Comparison of ENCODE assay signal across 17 cellular contexts in the genomic region with DNA sequence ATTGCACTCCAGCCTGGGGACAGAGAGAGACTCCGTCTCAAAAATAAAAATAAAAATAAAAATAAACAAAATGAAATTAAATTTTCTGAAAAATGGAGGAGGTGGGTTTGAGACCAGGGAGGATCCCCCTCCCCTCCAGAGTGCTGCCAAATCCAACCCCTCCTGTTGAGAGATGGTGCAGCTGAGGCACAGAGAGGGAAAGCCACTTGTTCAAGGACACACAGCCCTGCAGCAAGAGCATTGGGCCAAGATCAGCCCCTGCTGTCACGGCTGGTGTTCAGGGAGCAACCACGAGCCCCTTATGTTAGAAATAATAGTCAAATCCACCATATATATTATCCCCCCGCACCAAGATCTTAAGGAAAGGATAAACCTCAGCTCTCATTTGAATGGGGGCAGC. TPM values are rescaled to one million over a fixed set of nuclear protein-coding genes. Genes with fewer than 3 reads are reported as not detected.
DNase-seq lines count a peak whose midpoint lies in the region; ATAC-seq and TF ChIP-seq lines count a peak whose summit lies in the region.
"Had no signal": no experiment of that assay in that cellular context is flagged by ENCODE, and none has a peak within 500 bp of the region (broad histone marks: within the 10 kb centered on the region; RNA-seq: fewer than 3 reads in every experiment).

No MANE protein-coding gene starts in this region.

- H3K9ac ChIP-seq in skeletal muscle tissue (ENCODE audit: low read depth in 1 of 3, low read length in 3 of 3), result peak overlapping the region in 2 of 3 donors; percentile 4 to 12

- ATAC-seq in heart right ventricle (no peak), Right ventricle myocardium inferior (no peak), right cardiac atrium (no peak)

- H3K27ac ChIP-seq in heart right ventricle (peak overlapping the region in 6 of 10 donors; percentile 20 to 96 (median 92)), right cardiac atrium (ENCODE audit: low read length) (peak overlapping the region; percentile 78), skeletal muscle tissue (ENCODE audit: low read depth, low read length) (peak overlapping the region; percentile 98)
- H3K27ac ChIP-seq: 22Rv1 had no signal

- H3K4me1 ChIP-seq in heart right ventricle (peaks cover 8 to 54% (median 28%) of the 10 kb centered on the region in 9 donors), right cardiac atrium (ENCODE audit: control insufficient read depth, insufficient read depth, low read length) (peaks cover 6% of the 10 kb centered on the region), skeletal muscle tissue (ENCODE audit: control insufficient read depth in 3 of 3, insufficient read depth in 3 of 3, low read length in 3 of 3) (peaks cover 55 to 63% (median 57%) of the 10 kb centered on the region in 3 donors)

- no peaks in the 10 kb centered on the region for H3K9me3 Mint-ChIP-seq in T-helper 1 cell treated with Interleukin-12 subunit alpha and Interleukin-12 subunit beta and Interleukin-4 antibody, amounts not matched to agents 30 μg/mL and 1 μg/mL, for 36 hours

- H3K36me3 Mint-ChIP-seq in T-helper 1 cell treated with Interleukin-12 subunit alpha and Interleukin-12 subunit beta and Interleukin-4 antibody, amounts not matched to agents 30 μg/mL and 1 μg/mL, for 36 hours (ENCODE audit: low read depth), result peaks cover 29% of the 10 kb centered on the region

- intact Hi-C loops in heart right ventricle (cut with DNase I), result no loop called here
- intact Hi-C loops in Right ventricle myocardium inferior (cut with DNase I), result no loop called here
- intact Hi-C loops in right cardiac atrium (cut with DNase I), result no loop called here

- DNase-seq in T-helper 1 cell (no peak), heart right ventricle (no peak), Right ventricle myocardium inferior (ENCODE audit: missing footprints) (no peak), right cardiac atrium (no peak), NCI-H446 (lab: John Stamatoyannopoulos, UW) (no peak), OCI-M2 (lab: John Stamatoyannopoulos, UW; ENCODE audit: unreplicated experiment) (no peak)
- DNase-seq: DMS79 treated with DMSO at 0.1 percent for 48 hours, KBM-7, MV-4-11, NCI-H187, NCI-H345, NCI-H526 had no signal

- H3K9me3 ChIP-seq in heart right ventricle, result no peaks in the 10 kb centered on the region
- H3K9me3 ChIP-seq in right cardiac atrium (ENCODE audit: control insufficient read depth, low read length), result no peaks in the 10 kb centered on the region
- no peaks in the 10 kb centered on the region for H3K9me3 ChIP-seq in skeletal muscle tissue (ENCODE audit: control insufficient read depth in 3 of 3, low read length in 3 of 3)

- no peaks in the 10 kb centered on the region for H3K27me3 Mint-ChIP-seq in T-helper 1 cell treated with Interleukin-12 subunit alpha and Interleukin-12 subunit beta and Interleukin-4 antibody, amounts not matched to agents 30 μg/mL and 1 μg/mL, for 36 hours (ENCODE audit: low read depth)

- H3K4me3 ChIP-seq in heart right ventricle, result peak overlapping the region in 8 of 10 donors; percentile 12 to 63 (median 54)
- peak overlapping the region; percentile 39 for H3K4me3 ChIP-seq in right cardiac atrium (ENCODE audit: low read length)
- H3K4me3 ChIP-seq in skeletal muscle tissue (ENCODE audit: low read length in 3 of 3), result peak overlapping the region; percentile 41 to 60 (median 41)

- no peak for TF ChIP-seq CTCF in heart right ventricle (IDR thresholded peaks at IDR 0.05)

- WGBS in heart right ventricle, 2 donors, result 82 to 88% methylated on average over 4 of the region's 4 CpGs
- 84% methylated on average over 4 of the region's 4 CpGs for WGBS in right cardiac atrium

- H3K4me1 Mint-ChIP-seq in T-helper 1 cell treated with Interleukin-12 subunit alpha and Interleukin-12 subunit beta and Interleukin-4 antibody, amounts not matched to agents 30 μg/mL and 1 μg/mL, for 36 hours (ENCODE audit: low read depth), result peaks cover 63% of the 10 kb centered on the region

- H3K27ac Mint-ChIP-seq in T-helper 1 cell treated with Interleukin-12 subunit alpha and Interleukin-12 subunit beta and Interleukin-4 antibody, amounts not matched to agents 30 μg/mL and 1 μg/mL, for 36 hours, result peak overlapping the region; percentile 41

- H3K4me3 Mint-ChIP-seq in T-helper 1 cell treated with Interleukin-12 subunit alpha and Interleukin-12 subunit beta and Interleukin-4 antibody, amounts not matched to agents 30 μg/mL and 1 μg/mL, for 36 hours, result no peak overlapping the region

- H3K36me3 ChIP-seq in heart right ventricle (no peaks in the 10 kb centered on the region), skeletal muscle tissue (ENCODE audit: control insufficient read depth in 3 of 3, insufficient read depth in 3 of 3, low read length in 3 of 3) (peaks cover 0 to 2% (median 0%) of the 10 kb centered on the region in 3 donors)

- peaks cover 0 to 3% (median 0%) of the 10 kb centered on the region in 7 donors for H3K27me3 ChIP-seq in heart right ventricle
- no peaks in the 10 kb centered on the region for H3K27me3 ChIP-seq in right cardiac atrium (ENCODE audit: control insufficient read depth, insufficient read depth)
- no peaks in the 10 kb centered on the region for H3K27me3 ChIP-seq in skeletal muscle tissue (ENCODE audit: control insufficient read depth in 3 of 3, insufficient read depth in 3 of 3, low read length in 3 of 3)

RNA-seq across cellular contexts. Expression of a gene that starts 2.7 kb away (rescaled TPM):
- total RNA-seq in heart right ventricle, result 100 to 1,000 TPM; 124 to 407 (median 234) TPM
- polyA plus RNA-seq in heart right ventricle, result 100 to 1,000 TPM; 111 to 184 TPM
- total RNA-seq in Right ventricle myocardium inferior, result 139 TPM
- total RNA-seq in right cardiac atrium, result 100 to 1,000 TPM in 3 of 4 donors, 10 to 100 TPM in 1; 74.5 to 184 (median 123) TPM
- 96.3 TPM for polyA plus RNA-seq in right cardiac atrium
- 144 TPM for total RNA-seq in skeletal muscle tissue
- total RNA-seq: H4 had no signal
- polyA plus RNA-seq: AG04450 had no signal
